Comparison of ENCODE assay signal across 8 cellular contexts in the genomic region with DNA sequence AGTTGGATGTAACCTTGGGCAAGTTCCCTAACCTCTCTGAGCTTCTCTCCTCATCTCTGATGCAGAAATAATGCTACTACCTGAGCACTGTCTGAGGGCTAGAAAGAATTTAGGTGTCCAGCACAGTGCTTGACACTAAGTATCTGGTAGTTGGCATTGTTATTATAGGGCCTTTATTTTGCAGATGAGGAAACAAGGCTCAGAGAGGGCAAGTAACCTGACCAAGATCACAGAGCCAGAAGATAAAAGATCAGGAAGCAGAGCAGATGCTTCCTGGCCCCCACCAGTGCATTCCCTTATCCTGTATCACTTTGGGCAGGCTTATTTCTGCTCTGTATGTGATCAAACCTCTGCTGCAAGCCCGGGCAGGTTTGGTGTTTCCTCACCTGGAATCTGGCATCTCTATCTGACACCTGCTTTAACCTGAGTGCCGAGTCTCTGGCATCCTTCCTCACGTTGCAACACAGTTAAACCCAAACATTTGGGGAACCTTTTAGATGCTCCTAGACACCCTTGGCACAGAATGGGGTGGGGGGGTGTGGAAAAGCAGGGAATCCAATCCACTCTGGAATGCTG.
DNase-seq lines count a peak whose midpoint lies in the region; ATAC-seq lines count a peak whose summit lies in the region.

No MANE protein-coding gene starts in this region.

- H3K4me3 Mint-ChIP-seq in activated CD4-positive, alpha-beta T cell treated with anti-CD3 and anti-CD28 coated beads for 36 hours: peak overlapping the region; percentile 81
- H3K4me3 Mint-ChIP-seq in stimulated activated memory B cell treated with anti-CD40 and anti-IgM and Interleukin-4, amounts not matched to agents 10 μg/mL and 1 μg/mL and 100 μg/mL, for 72 hours: no peak overlapping the region

- no peak overlapping the region for H3K27ac Mint-ChIP-seq in activated CD4-positive, alpha-beta T cell treated with anti-CD3 and anti-CD28 coated beads for 36 hours
- H3K27ac Mint-ChIP-seq in stimulated activated memory B cell treated with anti-CD40 and anti-IgM and Interleukin-4, amounts not matched to agents 10 μg/mL and 1 μg/mL and 100 μg/mL, for 72 hours: peak overlapping the region; percentile 78

- peaks cover 16% of the 10 kb centered on the region for H3K27me3 ChIP-seq in NT2/D1 (ENCODE audit: insufficient read depth, insufficient read length)

- H3K4me3 ChIP-seq in NT2/D1 (ENCODE audit: insufficient read length, low read depth): peak overlapping the region; percentile 50

- H3K9me3 Mint-ChIP-seq in activated CD4-positive, alpha-beta T cell treated with anti-CD3 and anti-CD28 coated beads for 36 hours (ENCODE audit: low read depth): no peaks in the 10 kb centered on the region
- H3K9me3 Mint-ChIP-seq in stimulated activated memory B cell treated with anti-CD40 and anti-IgM and Interleukin-4, amounts not matched to agents 10 μg/mL and 1 μg/mL and 100 μg/mL, for 72 hours: no peaks in the 10 kb centered on the region

- DNase-seq in activated CD4-positive, alpha-beta T cell treated with anti-CD3 and anti-CD28 coated beads for 36 hours: no peak
- no peak for DNase-seq in activated CD4-positive, alpha-beta T cell treated with anti-CD3 and anti-CD28 coated beads, Interleukin-2, amount 50 U/mL, for 4 hours
- DNase-seq in NT2/D1 (ENCODE audit: low read depth, low spot score) (no peak), NCI-H526 treated with DMSO at 0.1 percent for 48 hours (lab: John Stamatoyannopoulos, UW) (no peak), SKM-1 (lab: John Stamatoyannopoulos, UW; ENCODE audit: unreplicated experiment) (no peak), ACHN (no peak)

- H3K9ac ChIP-seq in NT2/D1 (ENCODE audit: insufficient read length, low read depth): no peak overlapping the region

- POLR2A ChIA-PET in activated CD4-positive, alpha-beta T cell treated with anti-CD3 and anti-CD28 coated beads for 36 hours (lab: Charles Lee): interaction anchor here (0.6 to 1.5 kb wide), 2 partner anchors 50 to 186 kb away, joined by 3 to 4 read pairs; a partner anchor contains a TSS

- ATAC-seq in activated CD4-positive, alpha-beta T cell treated with anti-CD3 and anti-CD28 coated beads for 36 hours: no peak
- ATAC-seq in esophagus mucosa: peak; percentile 87
- no peak for ATAC-seq in stimulated activated memory B cell treated with anti-CD40 and anti-IgM and Interleukin-4, amounts not matched to agents 10 μg/mL and 1 μg/mL and 100 μg/mL, for 72 hours

- no peaks in the 10 kb centered on the region for H3K36me3 ChIP-seq in NT2/D1 (ENCODE audit: insufficient read depth, insufficient read length, low read length)

- intact Hi-C loops in activated CD4-positive, alpha-beta T cell treated with anti-CD3 and anti-CD28 coated beads for 36 hours (cut with DNase I, micrococcal nuclease): loop anchor here (1.0 to 5.0 kb wide), 12 partner anchors 18 to 631 kb away; a partner anchor contains a TSS

- peaks cover 18% of the 10 kb centered on the region for H3K4me1 Mint-ChIP-seq in activated CD4-positive, alpha-beta T cell treated with anti-CD3 and anti-CD28 coated beads for 36 hours
- peaks cover 8% of the 10 kb centered on the region for H3K4me1 Mint-ChIP-seq in stimulated activated memory B cell treated with anti-CD40 and anti-IgM and Interleukin-4, amounts not matched to agents 10 μg/mL and 1 μg/mL and 100 μg/mL, for 72 hours

- in situ Hi-C loops in ACHN (cut with HindIII; ENCODE audit: low pct_ligation_motif_present, low pct_unique_long_range_greater_than_20kb, low sequenced_read_pairs): no loop called here

- no peaks in the 10 kb centered on the region for H3K27me3 Mint-ChIP-seq in activated CD4-positive, alpha-beta T cell treated with anti-CD3 and anti-CD28 coated beads for 36 hours
- H3K27me3 Mint-ChIP-seq in stimulated activated memory B cell treated with anti-CD40 and anti-IgM and Interleukin-4, amounts not matched to agents 10 μg/mL and 1 μg/mL and 100 μg/mL, for 72 hours: no peaks in the 10 kb centered on the region

- H3K36me3 Mint-ChIP-seq in activated CD4-positive, alpha-beta T cell treated with anti-CD3 and anti-CD28 coated beads for 36 hours (ENCODE audit: low read depth): no peaks in the 10 kb centered on the region
- no peaks in the 10 kb centered on the region for H3K36me3 Mint-ChIP-seq in stimulated activated memory B cell treated with anti-CD40 and anti-IgM and Interleukin-4, amounts not matched to agents 10 μg/mL and 1 μg/mL and 100 μg/mL, for 72 hours

- peaks cover 5% of the 10 kb centered on the region; the same call in 1 of the 2 replicates for H3K9me3 ChIP-seq in NT2/D1 (ENCODE audit: insufficient read depth, low read length)

- CTCF ChIA-PET in activated CD4-positive, alpha-beta T cell treated with anti-CD3 and anti-CD28 coated beads for 36 hours (lab: Charles Lee): interaction anchor here (0.6 to 2.5 kb wide), 30 partner anchors 7 to 862 kb away, joined by 3 to 25 read pairs (median 4); a partner anchor contains a TSS

- no peaks in the 10 kb centered on the region for H3K4me1 ChIP-seq in NT2/D1 (ENCODE audit: insufficient read depth, insufficient read length)
